Comparison of ENCODE assay signal across 8 cellular contexts in genomic region chrX:10769165-10769564, GRCh38.
DNase-seq lines count a peak whose midpoint lies in the region; TF ChIP-seq lines count a peak whose summit lies in the region.

No MANE protein-coding gene starts in this region.

- 9 to 15% methylated on average over 3 of the region's 3 CpGs for WGBS in tibial nerve, 2 donors

- H3K9me3 ChIP-seq in tibial nerve: no peaks in the 10 kb centered on the region

- no peak overlapping the region for H3K4me3 ChIP-seq in LNCaP clone FGC (ENCODE audit: low read depth, low read length)
- peak overlapping the region in 1 of 4 donors; percentile 28 for H3K4me3 ChIP-seq in tibial nerve

- no peaks in the 10 kb centered on the region for H3K27me3 ChIP-seq in tibial nerve

- DNase-seq in CD1c-positive myeloid dendritic cell (ENCODE audit: extremely low spot score) (peak; percentile 21), GM19240 (ENCODE audit: insufficient read length, low spot score) (peak; percentile 14), LNCaP clone FGC (ENCODE audit: low read depth) (no peak), RPMI7951 (ENCODE audit: low read depth) (peak; percentile 62), foreskin melanocyte (peak; percentile 36), tibial nerve (ENCODE audit: low spot score in 2 of 2) (no peak), activated T-cell treated with anti-CD3 and anti-CD28 coated beads for 4 hours (no peak)
- no peak for DNase-seq in stimulated activated CD4-positive, alpha-beta T cell treated with anti-CD3 and anti-CD28 coated beads, Interleukin-1b, Interleukin-23, amount 100 ng/mL, for 48 hours

- TF ChIP-seq EP300 in tibial nerve (IDR thresholded peaks at IDR 0.05): no peak

- no peak for TF ChIP-seq POLR2A in tibial nerve (IDR thresholded peaks at IDR 0.05)

- H3K27ac ChIP-seq in tibial nerve: peak overlapping the region; percentile 9 to 67 (median 46)

- H3K4me1 ChIP-seq in tibial nerve: peaks cover 0 to 8% (median 0%) of the 10 kb centered on the region in 4 donors

- TF ChIP-seq CTCF in LNCaP clone FGC (IDR thresholded peaks at IDR 0.05; ENCODE audit: control insufficient read depth, extremely low read depth, insufficient read depth): peak; percentile 26; the same call in 1 of the 2 replicates
- peak; percentile 13 to 37 (median 28) for TF ChIP-seq CTCF in tibial nerve (IDR thresholded peaks at IDR 0.05)

- no peaks in the 10 kb centered on the region for H3K36me3 ChIP-seq in tibial nerve

Comparison
In these comparisons a context has a peak if more than half of its experiments do, and no peak if none do; other contexts are left out.
1. DNase-seq: peak in CD1c-positive myeloid dendritic cell (single experiment), GM19240 (single experiment), RPMI7951 (single experiment) and foreskin melanocyte (single experiment); none in LNCaP clone FGC (single experiment), tibial nerve (0 of 2), activated T-cell treated with anti-CD3 and anti-CD28 coated beads for 4 hours (single experiment) and stimulated activated CD4-positive, alpha-beta T cell treated with anti-CD3 and anti-CD28 coated beads, Interleukin-1b, Interleukin-23, amount 100 ng/mL, for 48 hours (single experiment).